Comparison of ENCODE assay signal across 23 cellular contexts in genomic region chr12:28776913-28777312, GRCh38.
DNase-seq lines count a peak whose midpoint lies in the region; TF ChIP-seq lines count a peak whose summit lies in the region.
"Had no signal": no experiment of that assay in that cellular context is flagged by ENCODE, and none has a peak within 500 bp of the region (broad histone marks: within the 10 kb centered on the region; RNA-seq: fewer than 3 reads in every experiment).

No MANE protein-coding gene starts in this region.

- H3K9ac ChIP-seq in neural progenitor cell: no peak overlapping the region
- H3K9ac ChIP-seq: BLaER1 treated with 17β-estradiol and CSF1 and Interleukin-3, amounts not matched to agents 10 nM and 100 nM had no signal

- H3K27ac ChIP-seq in HEK293 (ENCODE audit: extremely low read depth, low read depth, low read length) (no peak overlapping the region), neural progenitor cell (no peak overlapping the region)
- H3K27ac ChIP-seq in CD8-positive, alpha-beta memory T cell (ENCODE audit: low read depth, low read length): no peak overlapping the region
- H3K27ac ChIP-seq: A549; BLaER1 treated with 17β-estradiol and CSF1 and Interleukin-3, amounts not matched to agents 10 nM and 100 nM; HL-60 had no signal

- POLR2A ChIA-PET in HEK293 (lab: Yijun Ruan, JAX): no interaction called here
- POLR2A ChIA-PET in CD8-positive, alpha-beta memory T cell (lab: Charles Lee): no interaction called here

- H3K27me3 Mint-ChIP-seq in neural progenitor cell (ENCODE audit: insufficient read depth, low read depth): peaks cover 5% of the 10 kb centered on the region
- no peaks in the 10 kb centered on the region for H3K27me3 Mint-ChIP-seq in CD8-positive, alpha-beta memory T cell
- H3K27me3 Mint-ChIP-seq: CD4-positive, alpha-beta T cell; IgD-negative memory B cell; T-cell had no signal

- H3K27ac Mint-ChIP-seq in neural progenitor cell: no peak overlapping the region
- H3K27ac Mint-ChIP-seq in CD8-positive, alpha-beta memory T cell: peak overlapping the region in 1 of 8 donors; percentile 51
- H3K27ac Mint-ChIP-seq: CD4-positive, alpha-beta T cell; IgD-negative memory B cell; T-cell had no signal

- H3F3A ChIP-seq in neural progenitor cell (ENCODE audit: low read depth): no peaks in the 10 kb centered on the region

- H3K79me2 ChIP-seq in neural progenitor cell (ENCODE audit: low read depth): no peaks in the 10 kb centered on the region

- H3K4me3 Mint-ChIP-seq in neural progenitor cell: no peak overlapping the region
- no peak overlapping the region for H3K4me3 Mint-ChIP-seq in CD8-positive, alpha-beta memory T cell
- H3K4me3 Mint-ChIP-seq: CD4-positive, alpha-beta T cell; IgD-negative memory B cell; T-cell had no signal

- no peaks in the 10 kb centered on the region for H3K9me3 Mint-ChIP-seq in neural progenitor cell
- H3K9me3 Mint-ChIP-seq in CD8-positive, alpha-beta memory T cell: no peaks in the 10 kb centered on the region
- H3K9me3 Mint-ChIP-seq: CD4-positive, alpha-beta T cell had no signal

- H3K27me3 ChIP-seq in neural progenitor cell: no peaks in the 10 kb centered on the region
- H3K27me3 ChIP-seq in CD8-positive, alpha-beta memory T cell (ENCODE audit: insufficient read depth, low read length, poor library complexity, severe bottlenecking): no peaks in the 10 kb centered on the region
- H3K27me3 ChIP-seq: BLaER1 treated with 17β-estradiol and CSF1 and Interleukin-3, amounts not matched to agents 10 nM and 100 nM had no signal

- DNase-seq in DMS153 (lab: John Stamatoyannopoulos, UW): peak; percentile 30
- peak; percentile 36 to 37 for DNase-seq in NCI-H526 (lab: John Stamatoyannopoulos, UW)
- no peak for DNase-seq in neural progenitor cell (ENCODE audit: low spot score)
- DNase-seq in CD8-positive, alpha-beta memory T cell: no peak
- DNase-seq in DMS53 treated with DMSO at 0.1 percent for 48 hours (lab: John Stamatoyannopoulos, UW; ENCODE audit: unreplicated experiment): no peak
- DNase-seq in activated T-cell treated with anti-CD3 and anti-CD28 coated beads for 4 hours: no peak
- DNase-seq: AML-193; Caco-2; CD4-positive, alpha-beta T cell; GOT3; HCEC 1CT; NCI-H1092 treated with DMSO at 0.1 percent for 48 hours; NCI-H146; NCI-H1930; NCI-H2227 treated with DMSO at 0.1 percent for 48 hours; NK-92 treated with Interleukin-12 subunit alpha and Interleukin-12 subunit beta, amount 100 ng/mL, for 24 hours; PC-3; T-cell had no signal

- H3K4me1 ChIP-seq in HEK293 (ENCODE audit: control insufficient read depth, insufficient read depth, low read length): no peaks in the 10 kb centered on the region; the same call in 1 of the 2 replicates
- H3K4me1 ChIP-seq in neural progenitor cell: no peaks in the 10 kb centered on the region
- H3K4me1 ChIP-seq in CD8-positive, alpha-beta memory T cell (ENCODE audit: insufficient read depth, low read length): no peaks in the 10 kb centered on the region
- H3K4me1 ChIP-seq: Caco-2 had no signal

- CTCF ChIA-PET in HEK293 (lab: Yijun Ruan, JAX): no interaction called here
- CTCF ChIA-PET in CD8-positive, alpha-beta memory T cell (lab: Charles Lee): no interaction called here

- no peak for TF ChIP-seq CTCF in HEK293 (tag by site-specific recombination; IDR thresholded peaks at IDR 0.05)
- no peak for TF ChIP-seq CTCF in neural progenitor cell (IDR thresholded peaks at IDR 0.05)

- no peaks in the 10 kb centered on the region for H4K20me1 ChIP-seq in neural progenitor cell (ENCODE audit: low read depth)
- H4K20me1 ChIP-seq: BLaER1 treated with 17β-estradiol and CSF1 and Interleukin-3, amounts not matched to agents 10 nM and 100 nM had no signal

- H3K36me3 Mint-ChIP-seq in neural progenitor cell: no peaks in the 10 kb centered on the region
- H3K36me3 Mint-ChIP-seq in CD8-positive, alpha-beta memory T cell: no peaks in the 10 kb centered on the region
- H3K36me3 Mint-ChIP-seq: T-cell had no signal

- H3K4me3 ChIP-seq in HEK293 (ENCODE audit: low read depth, low read length) (no peak overlapping the region), neural progenitor cell (no peak overlapping the region)
- no peak overlapping the region for H3K4me3 ChIP-seq in CD8-positive, alpha-beta memory T cell (ENCODE audit: low read length)
- H3K4me3 ChIP-seq: A549; BLaER1 treated with 17β-estradiol and CSF1 and Interleukin-3, amounts not matched to agents 10 nM and 100 nM had no signal

- H2AFZ ChIP-seq in neural progenitor cell (replicated peaks): peak overlapping the region; percentile 9

- H3K9me3 ChIP-seq in HEK293 (ENCODE audit: control insufficient read depth, insufficient read depth, low read depth, low read length) (no peaks in the 10 kb centered on the region), neural progenitor cell (ENCODE audit: low read depth) (no peaks in the 10 kb centered on the region)
- no peaks in the 10 kb centered on the region for H3K9me3 ChIP-seq in CD8-positive, alpha-beta memory T cell (ENCODE audit: low read length)
- H3K9me3 ChIP-seq: A549; BLaER1 treated with 17β-estradiol and CSF1 and Interleukin-3, amounts not matched to agents 10 nM and 100 nM; Caco-2 had no signal

- no peak overlapping the region for H3K4me2 ChIP-seq in neural progenitor cell
- H3K4me2 ChIP-seq: A549; BLaER1 treated with 17β-estradiol and CSF1 and Interleukin-3, amounts not matched to agents 10 nM and 100 nM had no signal

- H3K36me3 ChIP-seq in HEK293 (ENCODE audit: control insufficient read depth in 2 of 2, insufficient read depth in 1 of 2, low read length in 2 of 2) (no peaks in the 10 kb centered on the region), neural progenitor cell (no peaks in the 10 kb centered on the region)
- H3K36me3 ChIP-seq in CD8-positive, alpha-beta memory T cell (ENCODE audit: insufficient read depth, low read length): no peaks in the 10 kb centered on the region
- H3K36me3 ChIP-seq: BLaER1 treated with 17β-estradiol and CSF1 and Interleukin-3, amounts not matched to agents 10 nM and 100 nM had no signal

- H3K4me1 Mint-ChIP-seq in neural progenitor cell: peaks cover 5% of the 10 kb centered on the region
- H3K4me1 Mint-ChIP-seq in CD8-positive, alpha-beta memory T cell: peaks cover 0 to 3% (median 0%) of the 10 kb centered on the region in 3 donors
- H3K4me1 Mint-ChIP-seq: IgD-negative memory B cell, T-cell had no signal

TF ChIP-seq in HEK293, 187 proteins besides CTCF, POLR2A, EP300 and RAD21:
- TF ChIP-seq SCRT2 (tag by site-specific recombination; IDR thresholded peaks at IDR 0.05) (no peak), ZNF660 (tag by site-specific recombination; IDR thresholded peaks at IDR 0.05) (no peak), SP7 (tag by site-specific recombination; IDR thresholded peaks at IDR 0.05) (peak; percentile 93), ZIC2 (tag by site-specific recombination; IDR thresholded peaks at IDR 0.05) (peak; percentile 74)

Comparison
In these comparisons a context has a peak if more than half of its experiments do, and no peak if none do; other contexts are left out.
1. DNase-seq: peak in DMS153 (single experiment) and NCI-H526 (2 of 2); none in neural progenitor cell (single experiment), CD8-positive, alpha-beta memory T cell (0 of 5), DMS53 treated with DMSO at 0.1 percent for 48 hours (single experiment) and activated T-cell treated with anti-CD3 and anti-CD28 coated beads for 4 hours (single experiment).